ENCODE assay signal across 1 cellular context in the genomic region with DNA sequence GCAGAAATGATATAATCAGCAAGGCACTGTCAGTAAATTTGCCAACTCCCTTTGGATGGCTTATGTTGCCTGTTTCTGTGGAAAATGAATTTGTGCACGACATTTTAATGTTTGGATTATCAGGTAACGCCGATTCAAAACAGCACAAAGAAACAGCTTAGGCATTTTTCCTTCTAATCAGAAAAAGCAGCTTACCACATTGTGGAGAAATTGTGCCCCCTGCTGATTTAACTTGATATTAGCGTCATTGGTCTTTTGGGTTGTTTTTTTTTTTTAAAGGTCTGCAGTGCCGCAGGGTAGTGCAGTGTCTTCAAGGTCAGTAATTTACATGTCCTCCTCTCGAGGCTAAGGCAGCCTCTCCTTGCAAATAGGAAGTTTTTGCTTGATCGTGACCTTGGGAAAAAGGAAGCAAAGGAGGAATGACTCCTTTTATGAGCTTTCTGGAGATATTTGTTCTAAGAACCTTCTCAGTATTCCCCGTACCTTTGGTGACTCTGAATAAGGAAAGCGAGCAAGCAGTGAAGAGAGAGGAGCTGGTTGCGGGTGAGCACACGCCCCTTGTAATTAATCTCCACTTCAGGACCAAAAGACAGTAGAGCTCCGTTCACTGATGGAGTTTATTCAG.
TF ChIP-seq lines count a peak whose summit lies in the region.

No MANE protein-coding gene starts in this region.

TF ChIP-seq in HepG2, 621 proteins besides CTCF, POLR2A, EP300 and RAD21 (continued from another document):
- TF ChIP-seq DZIP1 (CRISPR knock-in tag; IDR thresholded peaks at IDR 0.05) (no peak), TBL1XR1 (IDR thresholded peaks at IDR 0.05; ENCODE audit: borderline replicate concordance, low read length, partially characterized antibody) (no peak), DPF2 (CRISPR knock-in tag; IDR thresholded peaks at IDR 0.05; ENCODE audit: borderline replicate concordance, low read depth) (no peak)
